ENCODE assay signal across 39 cellular contexts in the genomic region with DNA sequence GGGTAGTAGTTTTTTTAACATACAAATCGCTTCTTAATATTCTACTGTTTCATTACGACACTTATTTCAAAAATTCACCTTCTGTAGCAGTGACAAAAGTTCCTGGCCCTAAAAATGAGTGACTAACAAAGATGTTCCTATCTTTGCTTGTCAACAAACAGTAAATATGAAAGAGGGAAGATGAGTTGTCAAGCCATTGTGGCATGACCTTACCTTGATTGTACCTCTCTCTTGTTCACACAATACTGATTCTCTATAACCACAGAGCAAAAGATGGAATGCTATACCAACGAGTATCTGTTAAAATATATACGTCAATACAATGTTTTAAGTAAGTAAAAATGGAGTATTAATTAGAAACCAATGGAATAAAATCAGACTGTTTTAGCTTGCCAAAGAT. TPM values are rescaled to one million over a fixed set of nuclear protein-coding genes. Genes with fewer than 3 reads are reported as not detected.
"Had no signal": no experiment of that assay in that cellular context is flagged by ENCODE, and none has a peak within 500 bp of the region (broad histone marks: within the 10 kb centered on the region; RNA-seq: fewer than 3 reads in every experiment).

No MANE protein-coding gene starts in this region.

- H3K9me3 Mint-ChIP-seq: activated B cell treated with CpG ODN at 0.5 μM for 24 hours; activated CD4-positive, alpha-beta memory T cell treated with anti-CD3 and anti-CD28 coated beads for 36 hours; activated CD4-positive, alpha-beta T cell treated with anti-CD3 and anti-CD28 coated beads, Interleukin-2, amount 10 ng/mL, durations not matched to agents 24 days and 14 days; activated CD8-positive, alpha-beta T cell treated with anti-CD3 and anti-CD28 coated beads for 36 hours; activated naive CD4-positive, alpha-beta T cell treated with anti-CD3 and anti-CD28 coated beads, Interleukin-2, amount 10 ng/mL, durations not matched to agents 7 days and 5 days; activated naive CD4-positive, alpha-beta T cell treated with anti-CD3 and anti-CD28 coated beads, Interleukin-2, amount 50 U/mL, for 24 hours; activated naive CD8-positive, alpha-beta T cell treated with anti-CD3 and anti-CD28 coated beads, Interleukin-2, amount 10 ng/mL, durations not matched to agents 7 days and 5 days; activated naive CD8-positive, alpha-beta T cell treated with anti-CD3 and anti-CD28 coated beads, Interleukin-2, amount 50 U/mL, for 24 hours; activated T-helper 1 cell treated with anti-CD3 and anti-CD28 coated beads, Interleukin-12 subunit alpha, Interleukin-12 subunit beta, Interleukin-2, Interleukin-4 antibody, amounts not matched to agents 30 ng/mL and 10 ng/mL and 1 ng/mL, durations not matched to agents 14 hours and 24 hours and 36 hours; activated T-helper 2 cell treated with anti-CD3 and anti-CD28 coated beads, Interferon-gamma antibody, Interleukin-2, Interleukin-4, amounts not matched to agents 10 μg/mL and 5 μg/mL and 100 μg/mL, durations not matched to agents 14 hours and 24 hours and 36 hours; central memory CD8-positive, alpha-beta T cell; T-helper 1 cell treated with Interleukin-12 subunit alpha and Interleukin-12 subunit beta and Interleukin-4 antibody, amounts not matched to agents 30 μg/mL and 1 μg/mL, for 36 hours; T-helper 2 cell treated with Interferon-gamma antibody and Interleukin-4, amounts not matched to agents 5 μg/mL and 100 μg/mL, for 36 hours had no signal

- H3K4me1 Mint-ChIP-seq: activated B cell treated with CpG ODN at 0.5 μM for 24 hours; activated naive CD4-positive, alpha-beta T cell treated with anti-CD3 and anti-CD28 coated beads, Interleukin-2, amount 10 ng/mL, durations not matched to agents 7 days and 5 days; activated naive CD4-positive, alpha-beta T cell treated with anti-CD3 and anti-CD28 coated beads, Interleukin-2, amount 50 U/mL, for 24 hours; brain; central memory CD8-positive, alpha-beta T cell had no signal

- H3K27me3 Mint-ChIP-seq: brain had no signal

- DNase-seq: activated B cell treated with CpG ODN at 0.5 μM for 24 hours; activated CD4-positive, alpha-beta memory T cell treated with anti-CD3 and anti-CD28 coated beads for 36 hours; activated CD4-positive, alpha-beta T cell treated with anti-CD3 and anti-CD28 coated beads for 4 hours; activated CD4-positive, alpha-beta T cell treated with anti-CD3 and anti-CD28 coated beads, Interleukin-2, amount 10 ng/mL, durations not matched to agents 24 days and 14 days; activated CD4-positive, alpha-beta T cell treated with anti-CD3 and anti-CD28 coated beads, Interleukin-2, amount 50 U/mL, for 1 hour; activated CD4-positive, alpha-beta T cell treated with anti-CD3 and anti-CD28 coated beads, Interleukin-2, amount 50 U/mL, for 4 hours; activated CD4-positive, CD25-positive, alpha-beta regulatory T cell treated with anti-CD3 and anti-CD28 coated beads, Interleukin-2, amount 50 U/mL, for 72 hours; activated CD8-positive, alpha-beta memory T cell treated with anti-CD3 and anti-CD28 coated beads, Interleukin-2, amount 50 U/mL, for 4 hours; activated CD8-positive, alpha-beta T cell treated with anti-CD3 and anti-CD28 coated beads for 36 hours; activated effector memory CD4-positive, alpha-beta T cell treated with Interleukin-2 at 50 U/mL for 16 hours; activated gamma-delta T cell; activated naive CD4-positive, alpha-beta T cell treated with anti-CD3 and anti-CD28 coated beads, Interleukin-2, amount 10 ng/mL, durations not matched to agents 7 days and 5 days; activated naive CD4-positive, alpha-beta T cell treated with Interleukin-2 at 50 U/mL for 16 hours; activated naive CD8-positive, alpha-beta T cell treated with anti-CD3 and anti-CD28 coated beads, Interleukin-2, amount 10 ng/mL, durations not matched to agents 7 days and 5 days; activated naive CD8-positive, alpha-beta T cell treated with anti-CD3 and anti-CD28 coated beads, Interleukin-2, amount 50 U/mL, for 24 hours; activated T-cell treated with anti-CD3 and anti-CD28 coated beads for 4 hours; activated T-cell treated with anti-CD3 and anti-CD28 coated beads, Interleukin-2, amount 50 U/mL, for 1 hour; activated T-cell treated with anti-CD3 and anti-CD28 coated beads, Interleukin-2, amount 50 U/mL, for 48 hours; amygdala; anterior cingulate cortex; caudate nucleus; cerebellar nuclear complex; colonic mucosa; T-helper 2 cell; T-helper 9 cell had no signal

- FAIRE-seq: bronchial epithelial cell, TTC549 had no signal

- ATAC-seq: activated CD8-positive, alpha-beta T cell treated with anti-CD3 and anti-CD28 coated beads for 36 hours; activated naive CD8-positive, alpha-beta T cell treated with anti-CD3 and anti-CD28 coated beads, Interleukin-2, amount 50 U/mL, for 24 hours had no signal

- H3K4me3 Mint-ChIP-seq: activated B cell treated with CpG ODN at 0.5 μM for 24 hours; activated CD4-positive, alpha-beta memory T cell treated with anti-CD3 and anti-CD28 coated beads for 36 hours; activated CD4-positive, alpha-beta T cell treated with anti-CD3 and anti-CD28 coated beads, Interleukin-2, amount 10 ng/mL, durations not matched to agents 24 days and 14 days; activated CD8-positive, alpha-beta T cell treated with anti-CD3 and anti-CD28 coated beads for 36 hours; activated naive CD4-positive, alpha-beta T cell treated with anti-CD3 and anti-CD28 coated beads, Interleukin-2, amount 10 ng/mL, durations not matched to agents 7 days and 5 days; activated naive CD4-positive, alpha-beta T cell treated with anti-CD3 and anti-CD28 coated beads, Interleukin-2, amount 50 U/mL, for 24 hours; activated naive CD8-positive, alpha-beta T cell; activated naive CD8-positive, alpha-beta T cell treated with anti-CD3 and anti-CD28 coated beads, Interleukin-2, amount 10 ng/mL, durations not matched to agents 7 days and 5 days; activated naive CD8-positive, alpha-beta T cell treated with anti-CD3 and anti-CD28 coated beads, Interleukin-2, amount 50 U/mL, for 24 hours; activated T-helper 1 cell treated with anti-CD3 and anti-CD28 coated beads, Interleukin-12 subunit alpha, Interleukin-12 subunit beta, Interleukin-2, Interleukin-4 antibody, amounts not matched to agents 30 ng/mL and 10 ng/mL and 1 ng/mL, durations not matched to agents 14 hours and 24 hours and 36 hours; central memory CD8-positive, alpha-beta T cell; T-helper 1 cell treated with Interleukin-12 subunit alpha and Interleukin-12 subunit beta and Interleukin-4 antibody, amounts not matched to agents 30 μg/mL and 1 μg/mL, for 36 hours; T-helper 2 cell treated with Interferon-gamma antibody and Interleukin-4, amounts not matched to agents 5 μg/mL and 100 μg/mL, for 36 hours had no signal

- H3K27ac Mint-ChIP-seq: activated B cell treated with CpG ODN at 0.5 μM for 24 hours; activated CD4-positive, alpha-beta memory T cell treated with anti-CD3 and anti-CD28 coated beads for 36 hours; activated CD4-positive, alpha-beta T cell treated with anti-CD3 and anti-CD28 coated beads, Interleukin-2, amount 10 ng/mL, durations not matched to agents 24 days and 14 days; activated CD8-positive, alpha-beta T cell treated with anti-CD3 and anti-CD28 coated beads for 36 hours; activated naive CD4-positive, alpha-beta T cell treated with anti-CD3 and anti-CD28 coated beads, Interleukin-2, amount 10 ng/mL, durations not matched to agents 7 days and 5 days; activated naive CD4-positive, alpha-beta T cell treated with anti-CD3 and anti-CD28 coated beads, Interleukin-2, amount 50 U/mL, for 24 hours; activated naive CD8-positive, alpha-beta T cell; activated naive CD8-positive, alpha-beta T cell treated with anti-CD3 and anti-CD28 coated beads, Interleukin-2, amount 10 ng/mL, durations not matched to agents 7 days and 5 days; activated naive CD8-positive, alpha-beta T cell treated with anti-CD3 and anti-CD28 coated beads, Interleukin-2, amount 50 U/mL, for 24 hours; activated T-helper 1 cell treated with anti-CD3 and anti-CD28 coated beads, Interleukin-12 subunit alpha, Interleukin-12 subunit beta, Interleukin-2, Interleukin-4 antibody, amounts not matched to agents 30 ng/mL and 10 ng/mL and 1 ng/mL, durations not matched to agents 14 hours and 24 hours and 36 hours; activated T-helper 2 cell treated with anti-CD3 and anti-CD28 coated beads, Interferon-gamma antibody, Interleukin-2, Interleukin-4, amounts not matched to agents 10 μg/mL and 5 μg/mL and 100 μg/mL, durations not matched to agents 14 hours and 24 hours and 36 hours; T-helper 1 cell treated with Interleukin-12 subunit alpha and Interleukin-12 subunit beta and Interleukin-4 antibody, amounts not matched to agents 30 μg/mL and 1 μg/mL, for 36 hours; T-helper 2 cell treated with Interferon-gamma antibody and Interleukin-4, amounts not matched to agents 5 μg/mL and 100 μg/mL, for 36 hours had no signal

- H3K36me3 Mint-ChIP-seq: activated CD4-positive, alpha-beta memory T cell treated with anti-CD3 and anti-CD28 coated beads for 36 hours; activated naive CD4-positive, alpha-beta T cell treated with anti-CD3 and anti-CD28 coated beads, Interleukin-2, amount 10 ng/mL, durations not matched to agents 7 days and 5 days; activated naive CD4-positive, alpha-beta T cell treated with anti-CD3 and anti-CD28 coated beads, Interleukin-2, amount 50 U/mL, for 24 hours; activated naive CD8-positive, alpha-beta T cell; activated naive CD8-positive, alpha-beta T cell treated with anti-CD3 and anti-CD28 coated beads, Interleukin-2, amount 10 ng/mL, durations not matched to agents 7 days and 5 days; brain had no signal

RNA-seq across cellular contexts. Expression of a gene that starts 14.7 kb away (rescaled TPM):
- total RNA-seq: activated B cell treated with CpG ODN at 0.5 μM for 24 hours; activated CD4-positive, alpha-beta memory T cell treated with anti-CD3 and anti-CD28 coated beads for 36 hours; activated CD4-positive, alpha-beta T cell treated with anti-CD3 and anti-CD28 coated beads, Interleukin-2, amount 10 ng/mL, durations not matched to agents 24 days and 14 days; activated CD8-positive, alpha-beta memory T cell treated with anti-CD3 and anti-CD28 coated beads for 36 hours; activated CD8-positive, alpha-beta T cell treated with anti-CD3 and anti-CD28 coated beads for 36 hours; activated naive CD8-positive, alpha-beta T cell treated with anti-CD3 and anti-CD28 coated beads, Interleukin-2, amount 10 ng/mL, durations not matched to agents 7 days and 5 days; activated T-helper 1 cell treated with anti-CD3 and anti-CD28 coated beads, Interleukin-12 subunit alpha, Interleukin-12 subunit beta, Interleukin-2, Interleukin-4 antibody, amounts not matched to agents 30 ng/mL and 10 ng/mL and 1 ng/mL, durations not matched to agents 14 hours and 24 hours and 36 hours; activated T-helper 2 cell treated with anti-CD3 and anti-CD28 coated beads, Interferon-gamma antibody, Interleukin-2, Interleukin-4, amounts not matched to agents 10 μg/mL and 5 μg/mL and 100 μg/mL, durations not matched to agents 14 hours and 24 hours and 36 hours; ascending aorta; bronchial epithelial cell; cardiac muscle cell; chondrocyte had no signal
